ENCODE assay signal across 10 cellular contexts in genomic region chr3:38005076-38006020, GRCh38. TPM values are rescaled to one million over a fixed set of nuclear protein-coding genes. Genes with fewer than 3 reads are reported as not detected.
DNase-seq lines count a peak whose midpoint lies in the region; ATAC-seq, FAIRE-seq and TF ChIP-seq lines count a peak whose summit lies in the region.
"Had no signal": no experiment of that assay in that cellular context is flagged by ENCODE, and none has a peak within 500 bp of the region (broad histone marks: within the 10 kb centered on the region; RNA-seq: fewer than 3 reads in every experiment).

No MANE protein-coding gene starts in this region.

- H3K4me1 ChIP-seq in IMR-90 (ENCODE audit: control insufficient read depth, insufficient read depth, low read length) = no peaks in the 10 kb centered on the region
- peaks cover 25% of the 10 kb centered on the region for H3K4me1 ChIP-seq in mammary epithelial cell (ENCODE audit: insufficient read depth, low read length)
- H3K4me1 ChIP-seq in spleen = peaks cover 0 to 24% (median 9%) of the 10 kb centered on the region in 6 donors

- BruUV-seq in IMR-90 (replicated peaks; lab: Mats Ljungman, UMichigan) (no TSS peak), mammary epithelial cell (replicated peaks; lab: Mats Ljungman, UMichigan) (no TSS peak)

- POLR2A ChIA-PET in IMR-90 (lab: Charles Lee; ENCODE audit: unreplicated experiment) = no interaction called here

- no peak for DNase-seq in IMR-90
- peak; percentile 54 for DNase-seq in mammary epithelial cell
- peak; percentile 74 for DNase-seq in spleen
- no peak for DNase-seq in GM12892 (ENCODE audit: insufficient read length)
- no peak for DNase-seq in activated naive CD4-positive, alpha-beta T cell treated with anti-CD3 and anti-CD28 coated beads, Interleukin-2, amount 10 ng/mL, durations not matched to agents 7 days and 5 days
- no peak for DNase-seq in DMS79 (lab: John Stamatoyannopoulos, UW)

- H3K9ac ChIP-seq in IMR-90 (ENCODE audit: low read depth, low read length) (no peak overlapping the region), mammary epithelial cell (ENCODE audit: insufficient read depth, low read length) (no peak overlapping the region)

- H2AFZ ChIP-seq in IMR-90 (replicated peaks; ENCODE audit: low read length, poor library complexity) = no peak overlapping the region
- H2AFZ ChIP-seq in mammary epithelial cell (ENCODE audit: low read depth, low read length) = no peak overlapping the region

- no peak overlapping the region for H2BK20ac ChIP-seq in IMR-90 (ENCODE audit: low read depth, low read length)

- no peak overlapping the region for H3K27ac ChIP-seq in IMR-90 (ENCODE audit: insufficient read depth, low read length)
- H3K27ac ChIP-seq in mammary epithelial cell (ENCODE audit: insufficient read depth, low read depth, low read length) = no peak overlapping the region
- H3K27ac ChIP-seq in layer of hippocampus (ENCODE audit: low read depth, low read length) = peak overlapping the region; percentile 83
- no peak overlapping the region for H3K27ac ChIP-seq in spleen

- H4K8ac ChIP-seq in IMR-90 (ENCODE audit: low read depth in 2 of 2, low read length in 2 of 2) = no peak overlapping the region

- H3K4me3 ChIP-seq in IMR-90 (ENCODE audit: insufficient read depth, low read depth, low read length) = no peak overlapping the region
- no peak overlapping the region for H3K4me3 ChIP-seq in mammary epithelial cell (replicated peaks in 1 of 3; ENCODE audit: insufficient read depth in 1 of 3, low read depth in 2 of 3, low read length in 3 of 3)
- no peak overlapping the region for H3K4me3 ChIP-seq in spleen

- H3K27ac Mint-ChIP-seq in activated naive CD4-positive, alpha-beta T cell treated with anti-CD3 and anti-CD28 coated beads, Interleukin-2, amount 10 ng/mL, durations not matched to agents 7 days and 5 days = no peak overlapping the region
- H3K27ac Mint-ChIP-seq: activated T-cell treated with anti-CD3 and anti-CD28 coated beads, Interleukin-2, amount 50 U/mL, for 72 hours; dendritic cell treated with granulocyte-macrophage colony-stimulating factor and Interleukin-4, amounts not matched to agents 40 ng/mL and 50 ng/mL, for 4 days had no signal

- H2AK5ac ChIP-seq in IMR-90 (ENCODE audit: low read depth, low read length) = no peak overlapping the region

- no peak overlapping the region for H3K18ac ChIP-seq in IMR-90 (ENCODE audit: low read depth, low read length)

- peaks cover 10% of the 10 kb centered on the region for H3K4me1 Mint-ChIP-seq in activated naive CD4-positive, alpha-beta T cell treated with anti-CD3 and anti-CD28 coated beads, Interleukin-2, amount 10 ng/mL, durations not matched to agents 7 days and 5 days

- H3K4ac ChIP-seq in IMR-90 (ENCODE audit: low read depth, low read length) = no peak overlapping the region

- H3K9me1 ChIP-seq in IMR-90 (ENCODE audit: insufficient read depth, low read length) = peaks cover 8% of the 10 kb centered on the region; the same call in 1 of the 2 replicates

- H3K36me3 Mint-ChIP-seq in activated naive CD4-positive, alpha-beta T cell treated with anti-CD3 and anti-CD28 coated beads, Interleukin-2, amount 10 ng/mL, durations not matched to agents 7 days and 5 days = peaks cover 28% of the 10 kb centered on the region

- no peak overlapping the region for H3K56ac ChIP-seq in IMR-90 (ENCODE audit: extremely low read depth, insufficient read depth, low read length)

- ATAC-seq in IMR-90 (ENCODE audit: low read depth) (no peak), esophagus mucosa (no peak)

- H3K27me3 Mint-ChIP-seq in activated naive CD4-positive, alpha-beta T cell treated with anti-CD3 and anti-CD28 coated beads, Interleukin-2, amount 10 ng/mL, durations not matched to agents 7 days and 5 days = no peaks in the 10 kb centered on the region
- H3K27me3 Mint-ChIP-seq: dendritic cell treated with granulocyte-macrophage colony-stimulating factor and Interleukin-4, amounts not matched to agents 40 ng/mL and 50 ng/mL, for 4 days had no signal

- no peak overlapping the region for H2BK120ac ChIP-seq in IMR-90 (ENCODE audit: low read depth, low read length)

- H3K4me3 Mint-ChIP-seq in activated naive CD4-positive, alpha-beta T cell treated with anti-CD3 and anti-CD28 coated beads, Interleukin-2, amount 10 ng/mL, durations not matched to agents 7 days and 5 days = no peak overlapping the region
- H3K4me3 Mint-ChIP-seq: activated T-cell treated with anti-CD3 and anti-CD28 coated beads, Interleukin-2, amount 50 U/mL, for 72 hours; dendritic cell treated with granulocyte-macrophage colony-stimulating factor and Interleukin-4, amounts not matched to agents 40 ng/mL and 50 ng/mL, for 4 days had no signal

- H4K20me1 ChIP-seq in IMR-90 (ENCODE audit: insufficient read depth, low read length) (peaks cover 8% of the 10 kb centered on the region; the same call in 1 of the 2 replicates), mammary epithelial cell (ENCODE audit: insufficient read depth, low read length) (no peaks in the 10 kb centered on the region)

- H3K9me3 Mint-ChIP-seq in activated naive CD4-positive, alpha-beta T cell treated with anti-CD3 and anti-CD28 coated beads, Interleukin-2, amount 10 ng/mL, durations not matched to agents 7 days and 5 days = no peaks in the 10 kb centered on the region
- H3K9me3 Mint-ChIP-seq: activated T-cell treated with anti-CD3 and anti-CD28 coated beads, Interleukin-2, amount 50 U/mL, for 72 hours; dendritic cell treated with granulocyte-macrophage colony-stimulating factor and Interleukin-4, amounts not matched to agents 40 ng/mL and 50 ng/mL, for 4 days had no signal

- intact Hi-C loops in IMR-90 (cut with micrococcal nuclease) = no loop called here
- intact Hi-C loops in mammary epithelial cell (cut with micrococcal nuclease) = no loop called here
- intact Hi-C loops in spleen (cut with DNase I; ENCODE audit: low total_unique reads) = no loop called here

- no peak overlapping the region for H2BK5ac ChIP-seq in IMR-90 (ENCODE audit: low read depth, low read length, poor library complexity, severe bottlenecking)

- no peak for TF ChIP-seq POLR2A in IMR-90 (IDR thresholded peaks at IDR 0.05; ENCODE audit: low read depth, low read length)
- TF ChIP-seq POLR2A in spleen (IDR thresholded peaks at IDR 0.05) = no peak
- no peak for TF ChIP-seq POLR2A in GM12892 (IDR thresholded peaks at IDR 0.05; ENCODE audit: low read depth, low read length)

- H3K23ac ChIP-seq in IMR-90 (ENCODE audit: low read depth, low read length) = no peak overlapping the region

- no peaks in the 10 kb centered on the region for H3K79me1 ChIP-seq in IMR-90 (ENCODE audit: low read depth in 1 of 2, low read length in 2 of 2)

- no peak for FAIRE-seq in GM12892 (lab: Jason Lieb, UNC)

- dilution Hi-C loops in IMR-90 (cut with HindIII; ENCODE audit: low sequenced_read_pairs, unreplicated experiment) = no loop called here
- dilution Hi-C loops in mammary epithelial cell (cut with HindIII; ENCODE audit: low sequenced_read_pairs) = no loop called here

- no peak for TF ChIP-seq CTCF in IMR-90 (conservative IDR thresholded peaks at IDR 0.05; ENCODE audit: low read depth, low read length)
- no peak for TF ChIP-seq CTCF in mammary epithelial cell (conservative IDR thresholded peaks at IDR 0.05 in 1 of 2, IDR thresholded peaks at IDR 0.05 in 1 of 2; ENCODE audit: extremely low read depth in 1 of 2, insufficient read depth in 1 of 2, low read depth in 1 of 2, low read length in 2 of 2)
- TF ChIP-seq CTCF in spleen (IDR thresholded peaks at IDR 0.05 in 8 of 11, conservative IDR thresholded peaks at IDR 0.05 in 3 of 11) = no peak

- no peaks in the 10 kb centered on the region for H3K9me3 ChIP-seq in IMR-90 (ENCODE audit: control insufficient read depth, insufficient read depth, low read length)
- no peaks in the 10 kb centered on the region for H3K9me3 ChIP-seq in mammary epithelial cell (replicated peaks; ENCODE audit: insufficient read depth, low read length)
- no peaks in the 10 kb centered on the region for H3K9me3 ChIP-seq in spleen

- TF ChIP-seq RAD21 in IMR-90 (IDR thresholded peaks at IDR 0.05; ENCODE audit: low read length) = no peak

- no peak overlapping the region for H2BK15ac ChIP-seq in IMR-90 (ENCODE audit: low read depth, low read length)

- no peak overlapping the region for H4K5ac ChIP-seq in IMR-90 (ENCODE audit: low read depth, low read length)

- H3K14ac ChIP-seq in IMR-90 (replicated peaks; ENCODE audit: low read depth, low read length) = no peak overlapping the region

- 96% methylated on average over 4 of the region's 15 CpGs; no CpG with 5 or more reads in 1 of the 2 experiments for WGBS in IMR-90 (ENCODE audit: extremely low coverage in 2 of 2, insufficient read length in 1 of 2), 2 experiments
- 29% methylated on average over 15 of the region's 15 CpGs for WGBS in mammary epithelial cell (ENCODE audit: low coverage, missing lambda C conversion rate)
- 83 to 92% (median 89%) methylated on average over 11 to 15 of the region's 15 CpGs for WGBS in spleen, 5 donors

- in situ Hi-C loops in IMR-90 (cut with MboI; ENCODE audit: low sequenced_read_pairs) = no loop called here
- in situ Hi-C loops in mammary epithelial cell (cut with MboI; ENCODE audit: low sequenced_read_pairs in 2 of 2) = no loop called here

- peak overlapping the region; percentile 39 for H2AK9ac ChIP-seq in IMR-90 (replicated peaks; ENCODE audit: low read depth, low read length, poor library complexity)

- H4K91ac ChIP-seq in IMR-90 (ENCODE audit: insufficient read depth, low read depth, low read length) = no peak overlapping the region

- H3K27me3 ChIP-seq in IMR-90 (ENCODE audit: control insufficient read depth, insufficient read depth, low read length) (no peaks in the 10 kb centered on the region), mammary epithelial cell (ENCODE audit: insufficient read depth, low read length) (no peaks in the 10 kb centered on the region), layer of hippocampus (ENCODE audit: control insufficient read depth, insufficient read depth, low read length) (no peaks in the 10 kb centered on the region), spleen (replicated peaks in 1 of 7) (no peaks in the 10 kb centered on the region)

- peaks cover 28% of the 10 kb centered on the region for H3K36me3 ChIP-seq in IMR-90 (ENCODE audit: control insufficient read depth, insufficient read depth, low read length)
- peaks cover 4% of the 10 kb centered on the region for H3K36me3 ChIP-seq in mammary epithelial cell (ENCODE audit: insufficient read depth, low read length)
- peaks cover 0 to 95% (median 54%) of the 10 kb centered on the region in 6 donors for H3K36me3 ChIP-seq in spleen

- CTCF ChIA-PET in IMR-90 (lab: Yijun Ruan, JAX) (no interaction called here), mammary epithelial cell (lab: Charles Lee; ENCODE audit: low non-redundant PET) (no interaction called here)
- CTCF ChIA-PET in activated naive CD4-positive, alpha-beta T cell treated with anti-CD3 and anti-CD28 coated beads, Interleukin-2, amount 10 ng/mL, durations not matched to agents 7 days and 5 days (lab: Charles Lee) = interaction anchor here (0.8 to 5.1 kb wide), 6 partner anchors 8 to 32 kb away, joined by 3 to 60 read pairs (median 7); no protein-coding TSS in a partner anchor

- H3K4me2 ChIP-seq in IMR-90 (ENCODE audit: low read depth, low read length) (no peak overlapping the region), mammary epithelial cell (ENCODE audit: insufficient read depth, low read depth, low read length) (peak overlapping the region; percentile 3)

- no peaks in the 10 kb centered on the region for H3K79me2 ChIP-seq in mammary epithelial cell (ENCODE audit: insufficient read depth, low read length)

RNA-seq across cellular contexts. Expression of gene VILL, which starts 14.8 kb away (rescaled TPM):
- total RNA-seq in IMR-90 (2012; rRNA removed) = 2.3 and 2.5 TPM in 2 replicates
- polyA plus RNA-seq in IMR-90 (2012; rRNA removed) = 4.5 and 4.7 TPM in 2 replicates
- polyA plus RNA-seq in IMR-90 (2012; cell fraction: cytosol; rRNA removed) = 1.3 and 3.7 TPM in 2 replicates
- polyA plus RNA-seq in IMR-90 (2012; cell fraction: nucleus; rRNA removed; ENCODE audit: low replicate concordance) = 15.6 and 35.8 TPM in 2 replicates
- 1 to 10 TPM; 1.8 to 3.0 TPM for total RNA-seq in mammary epithelial cell
- 1.8 TPM for polyA plus RNA-seq in mammary epithelial cell
- 1.1 TPM for polyA minus RNA-seq in mammary epithelial cell
- 10 to 100 TPM; 14.4 to 23.4 (median 16.1) TPM for total RNA-seq in spleen
- 10 to 100 TPM; 19.2 to 21.5 (median 20.1) TPM for polyA plus RNA-seq in spleen
- 4.0 TPM for polyA plus RNA-seq in GM12892 (2012; ENCODE audit: missing spikeins)
- 6.1 TPM for total RNA-seq in esophagus mucosa

RNA-seq across cellular contexts. Expression of gene PLCD1, which starts 24.1 kb away (rescaled TPM):
- 15.0 and 16.3 TPM in 2 replicates for total RNA-seq in IMR-90 (2012; rRNA removed)
- 13.2 and 14.9 TPM in 2 replicates for polyA plus RNA-seq in IMR-90 (2012; rRNA removed)
- polyA plus RNA-seq in IMR-90 (2012; cell fraction: cytosol; rRNA removed) = 7.0 and 12.3 TPM in 2 replicates
- polyA plus RNA-seq in IMR-90 (2012; cell fraction: nucleus; rRNA removed; ENCODE audit: low replicate concordance) = 21.6 and 50.5 TPM in 2 replicates
- 10 to 100 TPM; 53.0 to 75.8 TPM for total RNA-seq in mammary epithelial cell
- polyA plus RNA-seq in mammary epithelial cell = 29.1 TPM
- polyA minus RNA-seq in mammary epithelial cell = 131 TPM
- total RNA-seq in spleen = 10 to 100 TPM; 16.3 to 24.0 (median 20.8) TPM
- 10 to 100 TPM; 11.8 to 13.3 (median 12.7) TPM for polyA plus RNA-seq in spleen
- 2.4 TPM for polyA plus RNA-seq in GM12892 (2012; ENCODE audit: missing spikeins)
- 72.5 TPM for total RNA-seq in esophagus mucosa

RNA-seq across cellular contexts. Expression of gene DLEC1, which starts 33.7 kb away (rescaled TPM):
- total RNA-seq in IMR-90 (2012; rRNA removed) (not detected in 2 replicates), mammary epithelial cell (under 1 TPM in 1 of 2 donors, not detected in 1; 0.17 TPM), spleen (1 to 10 TPM in 5 of 7 donors, under 1 TPM in 2; 0.52 to 2.3 (median 1.5) TPM), esophagus mucosa (0.08 TPM)
- polyA plus RNA-seq in IMR-90 (2012; rRNA removed) (0.03 TPM in 1 of 2 replicates, not detected in the other), mammary epithelial cell (not detected), spleen (under 1 TPM; 0.36 to 0.57 (median 0.42) TPM)
- polyA plus RNA-seq in IMR-90 (2012; cell fraction: cytosol; rRNA removed) = not detected in 2 replicates
- 0.17 and 0.18 TPM in 2 replicates for polyA plus RNA-seq in IMR-90 (2012; cell fraction: nucleus; rRNA removed; ENCODE audit: low replicate concordance)
- not detected for polyA minus RNA-seq in mammary epithelial cell
- not detected for polyA plus RNA-seq in GM12892 (2012; ENCODE audit: missing spikeins)

Comparison
In these comparisons a context has a peak if more than half of its experiments do, and no peak if none do; other contexts are left out.
1. DNase-seq: peak in mammary epithelial cell (single experiment) and spleen (single experiment); none in IMR-90 (single experiment), GM12892 (single experiment), activated naive CD4-positive, alpha-beta T cell treated with anti-CD3 and anti-CD28 coated beads, Interleukin-2, amount 10 ng/mL, durations not matched to agents 7 days and 5 days (single experiment) and DMS79 (single experiment).